10 cellular contexts compared by ENCODE assay signal in the genomic region with DNA sequence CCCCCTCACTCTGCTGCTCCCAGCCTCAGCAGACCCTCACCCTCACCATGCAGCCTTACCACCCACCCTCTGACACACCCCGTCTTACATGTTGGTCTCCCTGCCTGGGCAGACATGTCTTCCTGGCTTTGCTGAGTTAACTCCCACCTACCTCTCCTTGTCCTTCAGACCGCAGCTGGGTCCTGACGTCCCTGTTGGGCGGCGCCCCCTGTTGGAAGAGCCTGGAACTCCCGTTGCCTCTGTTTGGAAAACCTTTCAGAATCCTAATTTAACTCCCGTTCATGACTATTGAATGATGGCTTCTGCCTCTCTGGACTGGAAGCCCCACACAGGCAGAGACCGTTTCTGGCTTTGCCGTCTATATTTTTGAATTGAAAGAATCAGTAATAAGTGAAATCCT.
DNase-seq lines count a peak whose midpoint lies in the region; ATAC-seq and TF ChIP-seq lines count a peak whose summit lies in the region.
"Had no signal": no experiment of that assay in that cellular context is flagged by ENCODE, and none has a peak within 500 bp of the region (broad histone marks: within the 10 kb centered on the region; RNA-seq: fewer than 3 reads in every experiment).

No MANE protein-coding gene starts in this region.

- H2BK120ac ChIP-seq in trophoblast cell (ENCODE audit: insufficient read depth, low read length, poor library complexity): no peak overlapping the region

- no peak overlapping the region for H4K8ac ChIP-seq in trophoblast cell (ENCODE audit: low read depth, low read length)

- in situ Hi-C loops in KBM-7 (cut with MboI; ENCODE audit: low pct_unique_long_range_greater_than_20kb, low sequenced_read_pairs): no loop called here

- H3K4me3 ChIP-seq in cardiac fibroblast (replicated peaks in 1 of 2; ENCODE audit: low read depth in 2 of 2, low read length in 2 of 2) (no peak overlapping the region), trophoblast cell (ENCODE audit: low read depth, low read length) (no peak overlapping the region)

- no peaks in the 10 kb centered on the region for H3K9me3 Mint-ChIP-seq in activated T-cell treated with anti-CD3 and anti-CD28 coated beads, Interleukin-2, amount 50 U/mL, for 4 hours
- no peaks in the 10 kb centered on the region for H3K9me3 Mint-ChIP-seq in stimulated activated effector memory CD8-positive, alpha-beta T cell treated with anti-CD3 and anti-CD28 coated beads, Interleukin-12 subunit alpha, Interleukin-12 subunit beta, amount 100 ng/mL, for 72 hours
- H3K9me3 Mint-ChIP-seq in natural killer cell treated with Interleukin-12 subunit alpha and Interleukin-12 subunit beta and Interleukin-15 and Interleukin-18, amount 100 ng/mL, for 72 hours: no peaks in the 10 kb centered on the region

- peak; percentile 51 for TF ChIP-seq CTCF in cardiac fibroblast (IDR thresholded peaks at IDR 0.05; ENCODE audit: low read depth, low read length)

- H2BK12ac ChIP-seq in trophoblast cell (ENCODE audit: low read length): no peak overlapping the region

- peaks cover 3 to 10% of the 10 kb centered on the region in 2 experiments for H3K4me1 ChIP-seq in trophoblast cell (ENCODE audit: control insufficient read depth in 1 of 2, insufficient read depth in 2 of 2, low read length in 2 of 2)

- H2AFZ ChIP-seq in trophoblast cell (ENCODE audit: insufficient read depth, low read length, poor library complexity): no peak overlapping the region

- no peak overlapping the region for H3K9ac ChIP-seq in trophoblast cell (ENCODE audit: low read length)

- no peak overlapping the region for H2BK5ac ChIP-seq in trophoblast cell (ENCODE audit: low read depth, low read length, poor library complexity)

- H3K36me3 Mint-ChIP-seq in activated T-cell treated with anti-CD3 and anti-CD28 coated beads, Interleukin-2, amount 50 U/mL, for 4 hours (ENCODE audit: insufficient read depth): no peaks in the 10 kb centered on the region
- H3K36me3 Mint-ChIP-seq in stimulated activated effector memory CD8-positive, alpha-beta T cell treated with anti-CD3 and anti-CD28 coated beads, Interleukin-12 subunit alpha, Interleukin-12 subunit beta, amount 100 ng/mL, for 72 hours: no peaks in the 10 kb centered on the region
- no peaks in the 10 kb centered on the region for H3K36me3 Mint-ChIP-seq in natural killer cell treated with Interleukin-12 subunit alpha and Interleukin-12 subunit beta and Interleukin-15 and Interleukin-18, amount 100 ng/mL, for 72 hours

- H2AK5ac ChIP-seq in trophoblast cell (ENCODE audit: low read length): no peak overlapping the region

- H3K4me3 Mint-ChIP-seq in activated T-cell treated with anti-CD3 and anti-CD28 coated beads, Interleukin-2, amount 50 U/mL, for 4 hours: no peak overlapping the region
- H3K4me3 Mint-ChIP-seq in stimulated activated effector memory CD8-positive, alpha-beta T cell treated with anti-CD3 and anti-CD28 coated beads, Interleukin-12 subunit alpha, Interleukin-12 subunit beta, amount 100 ng/mL, for 72 hours: no peak overlapping the region
- H3K4me3 Mint-ChIP-seq in natural killer cell treated with Interleukin-12 subunit alpha and Interleukin-12 subunit beta and Interleukin-15 and Interleukin-18, amount 100 ng/mL, for 72 hours: no peak overlapping the region

- no peak overlapping the region for H3K27ac Mint-ChIP-seq in stimulated activated effector memory CD8-positive, alpha-beta T cell treated with anti-CD3 and anti-CD28 coated beads, Interleukin-12 subunit alpha, Interleukin-12 subunit beta, amount 100 ng/mL, for 72 hours
- no peak overlapping the region for H3K27ac Mint-ChIP-seq in natural killer cell treated with Interleukin-12 subunit alpha and Interleukin-12 subunit beta and Interleukin-15 and Interleukin-18, amount 100 ng/mL, for 72 hours

- H3K27me3 ChIP-seq in trophoblast cell (ENCODE audit: insufficient read depth, low read length): no peaks in the 10 kb centered on the region

- no CpG with 5 or more reads among the region's 9 CpGs for WGBS in trophoblast cell (ENCODE audit: extremely low coverage, insufficient coverage, insufficient read length)

- H3K4ac ChIP-seq in trophoblast cell (ENCODE audit: low read depth, low read length): no peak overlapping the region

- no peak for ATAC-seq in activated T-cell treated with anti-CD3 and anti-CD28 coated beads, Interleukin-2, amount 50 U/mL, for 4 hours
- no peak for ATAC-seq in stimulated activated effector memory CD8-positive, alpha-beta T cell treated with anti-CD3 and anti-CD28 coated beads, Interleukin-12 subunit alpha, Interleukin-12 subunit beta, amount 100 ng/mL, for 72 hours
- no peak for ATAC-seq in natural killer cell treated with Interleukin-12 subunit alpha and Interleukin-12 subunit beta and Interleukin-15 and Interleukin-18, amount 100 ng/mL, for 72 hours
- no peak for ATAC-seq in HG02763 (IDR thresholded peaks at IDR 0.05; ENCODE audit: unreplicated experiment)

- H3K4me2 ChIP-seq in trophoblast cell (ENCODE audit: low read length): no peak overlapping the region

- no peaks in the 10 kb centered on the region for H3K9me3 ChIP-seq in trophoblast cell (ENCODE audit: insufficient read depth, low read depth, low read length)

- no peak overlapping the region for H4K91ac ChIP-seq in trophoblast cell (ENCODE audit: low read depth, low read length)

- no peak overlapping the region for H3K27ac ChIP-seq in trophoblast cell (ENCODE audit: low read depth, low read length)

- DNase-seq in activated T-cell treated with anti-CD3 and anti-CD28 coated beads for 48 hours (ENCODE audit: low read depth): peak; percentile 2
- no peak for DNase-seq in activated T-cell treated with anti-CD3 and anti-CD28 coated beads, Interleukin-2, amount 50 U/mL, for 4 hours
- DNase-seq in KBM-7: peak; percentile 20
- peak in 1 of 2 donors; percentile 9 for DNase-seq in cardiac fibroblast (ENCODE audit: low read depth in 2 of 2)
- peak; percentile 68 to 95 for DNase-seq in trophoblast cell
- DNase-seq in stimulated activated effector memory CD8-positive, alpha-beta T cell treated with anti-CD3 and anti-CD28 coated beads, Interleukin-12 subunit alpha, Interleukin-12 subunit beta, amount 100 ng/mL, for 72 hours (ENCODE audit: low spot score in 2 of 2): no peak
- DNase-seq in natural killer cell treated with Interleukin-12 subunit alpha and Interleukin-12 subunit beta and Interleukin-15 and Interleukin-18, amount 100 ng/mL, for 72 hours (ENCODE audit: low spot score): no peak
- DNase-seq: MV-4-11, T-helper 1 cell had no signal

- H3K27me3 Mint-ChIP-seq in activated T-cell treated with anti-CD3 and anti-CD28 coated beads, Interleukin-2, amount 50 U/mL, for 4 hours (ENCODE audit: low read depth): peaks cover 36% of the 10 kb centered on the region
- H3K27me3 Mint-ChIP-seq in natural killer cell treated with Interleukin-12 subunit alpha and Interleukin-12 subunit beta and Interleukin-15 and Interleukin-18, amount 100 ng/mL, for 72 hours: peaks cover 27 to 46% of the 10 kb centered on the region in 2 donors

- no peak overlapping the region for H3K23ac ChIP-seq in trophoblast cell (ENCODE audit: low read length)

- H4K12ac ChIP-seq in trophoblast cell (ENCODE audit: low read depth, low read length): no peak overlapping the region

- no peak overlapping the region for H3K18ac ChIP-seq in trophoblast cell (ENCODE audit: low read length)

- H3K79me1 ChIP-seq in trophoblast cell (ENCODE audit: low read length): peaks cover 2% of the 10 kb centered on the region

- no peaks in the 10 kb centered on the region for H3K4me1 Mint-ChIP-seq in activated T-cell treated with anti-CD3 and anti-CD28 coated beads, Interleukin-2, amount 50 U/mL, for 4 hours (ENCODE audit: low read depth)
- no peaks in the 10 kb centered on the region for H3K4me1 Mint-ChIP-seq in stimulated activated effector memory CD8-positive, alpha-beta T cell treated with anti-CD3 and anti-CD28 coated beads, Interleukin-12 subunit alpha, Interleukin-12 subunit beta, amount 100 ng/mL, for 72 hours
- H3K4me1 Mint-ChIP-seq in natural killer cell treated with Interleukin-12 subunit alpha and Interleukin-12 subunit beta and Interleukin-15 and Interleukin-18, amount 100 ng/mL, for 72 hours (ENCODE audit: low read depth in 2 of 2): no peaks in the 10 kb centered on the region

- H3K79me2 ChIP-seq in trophoblast cell (ENCODE audit: control insufficient read depth, insufficient read depth, low read length, poor library complexity): no peaks in the 10 kb centered on the region

- H3K14ac ChIP-seq in trophoblast cell (ENCODE audit: low read length): no peak overlapping the region

- H3K36me3 ChIP-seq in trophoblast cell (ENCODE audit: control insufficient read depth in 1 of 2, insufficient read depth in 2 of 2, low read length in 2 of 2): no peaks in the 10 kb centered on the region

Comparison
In these comparisons a context has a peak if more than half of its experiments do, and no peak if none do; other contexts are left out.
1. DNase-seq: peak in activated T-cell treated with anti-CD3 and anti-CD28 coated beads for 48 hours (single experiment), KBM-7 (single experiment) and trophoblast cell (2 of 2); none in activated T-cell treated with anti-CD3 and anti-CD28 coated beads, Interleukin-2, amount 50 U/mL, for 4 hours (single experiment), stimulated activated effector memory CD8-positive, alpha-beta T cell treated with anti-CD3 and anti-CD28 coated beads, Interleukin-12 subunit alpha, Interleukin-12 subunit beta, amount 100 ng/mL, for 72 hours (0 of 2) and natural killer cell treated with Interleukin-12 subunit alpha and Interleukin-12 subunit beta and Interleukin-15 and Interleukin-18, amount 100 ng/mL, for 72 hours (single experiment).